ENCODE assay signal across 1 cellular context in the genomic region with DNA sequence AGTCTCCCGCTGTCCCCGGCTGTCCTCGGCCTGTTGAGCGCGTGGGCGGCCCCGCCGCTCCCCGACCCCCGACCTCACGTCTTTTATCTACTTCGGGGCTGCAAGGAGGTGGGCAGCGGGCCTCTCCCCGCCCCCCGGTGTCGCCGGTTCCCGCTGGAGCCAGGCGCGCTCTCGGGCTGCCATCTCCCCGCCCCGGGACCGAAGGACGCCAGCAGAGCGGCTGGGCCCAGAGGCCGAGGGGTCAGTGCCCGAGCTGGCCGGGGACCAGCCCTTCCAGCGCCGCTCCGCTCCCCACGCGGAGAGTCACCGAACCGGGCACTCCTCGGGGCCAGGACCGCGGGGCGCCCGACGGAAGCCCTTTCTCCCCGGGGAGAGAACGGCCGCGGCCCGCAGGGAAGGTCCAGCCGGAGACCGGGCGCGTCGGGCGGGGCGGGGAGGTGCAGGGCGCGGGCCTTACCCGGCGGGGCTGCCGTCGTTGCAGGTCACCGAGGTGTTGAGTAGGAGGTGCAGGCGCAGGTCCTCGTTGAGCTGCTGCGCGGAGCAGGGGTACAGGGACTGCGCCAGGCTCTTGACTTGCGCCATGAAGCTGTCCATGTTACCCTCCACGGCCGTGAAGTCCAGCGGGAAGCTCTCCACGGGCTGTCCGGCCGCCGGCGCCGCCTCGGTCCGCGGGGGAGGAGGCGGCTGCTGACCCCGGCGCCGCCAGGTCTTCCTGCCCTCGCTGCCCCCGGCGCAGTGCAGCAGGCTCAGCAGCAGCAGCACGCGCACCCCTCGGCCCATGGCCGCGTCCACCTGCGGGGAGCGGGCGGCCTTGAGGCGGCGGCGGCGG.
TF ChIP-seq lines count a peak whose summit lies in the region.

No MANE protein-coding gene starts in this region.

TF ChIP-seq in GM12878, 131 proteins besides CTCF, POLR2A, EP300 and RAD21:
- TF ChIP-seq SUZ12 (IDR thresholded peaks at IDR 0.05; ENCODE audit: unreplicated experiment) (peak; percentile 70), NR2F1 (conservative IDR thresholded peaks at IDR 0.05) (no peak), SIN3A (IDR thresholded peaks at IDR 0.05; ENCODE audit: low read depth, low read length) (no peak), RBBP5 (conservative IDR thresholded peaks at IDR 0.05) (no peak), IKZF1 (conservative IDR thresholded peaks at IDR 0.05) (peak; percentile 12; the same call in 1 of the 2 replicates), RELA (IDR thresholded peaks at IDR 0.05; ENCODE audit: borderline replicate concordance, partially characterized antibody) (no peak), EED (IDR thresholded peaks at IDR 0.05; ENCODE audit: low read depth) (no peak)
- TF ChIP-seq, protein P1, sequence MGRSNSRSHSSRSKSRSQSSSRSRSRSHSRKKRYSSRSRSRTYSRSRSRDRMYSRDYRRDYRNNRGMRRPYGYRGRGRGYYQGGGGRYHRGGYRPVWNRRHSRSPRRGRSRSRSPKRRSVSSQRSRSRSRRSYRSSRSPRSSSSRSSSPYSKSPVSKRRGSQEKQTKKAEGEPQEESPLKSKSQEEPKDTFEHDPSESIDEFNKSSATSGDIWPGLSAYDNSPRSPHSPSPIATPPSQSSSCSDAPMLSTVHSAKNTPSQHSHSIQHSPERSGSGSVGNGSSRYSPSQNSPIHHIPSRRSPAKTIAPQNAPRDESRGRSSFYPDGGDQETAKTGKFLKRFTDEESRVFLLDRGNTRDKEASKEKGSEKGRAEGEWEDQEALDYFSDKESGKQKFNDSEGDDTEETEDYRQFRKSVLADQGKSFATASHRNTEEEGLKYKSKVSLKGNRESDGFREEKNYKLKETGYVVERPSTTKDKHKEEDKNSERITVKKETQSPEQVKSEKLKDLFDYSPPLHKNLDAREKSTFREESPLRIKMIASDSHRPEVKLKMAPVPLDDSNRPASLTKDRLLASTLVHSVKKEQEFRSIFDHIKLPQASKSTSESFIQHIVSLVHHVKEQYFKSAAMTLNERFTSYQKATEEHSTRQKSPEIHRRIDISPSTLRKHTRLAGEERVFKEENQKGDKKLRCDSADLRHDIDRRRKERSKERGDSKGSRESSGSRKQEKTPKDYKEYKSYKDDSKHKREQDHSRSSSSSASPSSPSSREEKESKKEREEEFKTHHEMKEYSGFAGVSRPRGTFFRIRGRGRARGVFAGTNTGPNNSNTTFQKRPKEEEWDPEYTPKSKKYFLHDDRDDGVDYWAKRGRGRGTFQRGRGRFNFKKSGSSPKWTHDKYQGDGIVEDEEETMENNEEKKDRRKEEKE (IDR thresholded peaks at IDR 0.05): no peak
TF ChIP-seq in GM12878: peak in this region for 2.
